Comparison of ENCODE assay signal across 30 cellular contexts in genomic region chr20:9236408-9236912, GRCh38.
"Had no signal": no experiment of that assay in that cellular context is flagged by ENCODE, and none has a peak within 500 bp of the region (broad histone marks: within the 10 kb centered on the region; RNA-seq: fewer than 3 reads in every experiment).

No MANE protein-coding gene starts in this region.

- H3K27me3 Mint-ChIP-seq: activated CD4-positive, alpha-beta memory T cell treated with anti-CD3 and anti-CD28 coated beads for 36 hours; activated CD4-positive, alpha-beta T cell treated with anti-CD3 and anti-CD28 coated beads, Interleukin-2, amount 10 ng/mL, durations not matched to agents 24 days and 14 days; activated naive CD8-positive, alpha-beta T cell treated with anti-CD3 and anti-CD28 coated beads, Interleukin-2, amount 50 U/mL, for 24 hours; T-helper 17 cell had no signal

- H3K27me3 ChIP-seq: brain microvascular endothelial cell, cardiac muscle cell, SJCRH30 had no signal

- H3K27ac ChIP-seq: brain microvascular endothelial cell, cardiac muscle cell, SJCRH30 had no signal

- H3K27ac Mint-ChIP-seq: activated CD4-positive, alpha-beta memory T cell treated with anti-CD3 and anti-CD28 coated beads for 36 hours; activated CD4-positive, alpha-beta T cell treated with anti-CD3 and anti-CD28 coated beads, Interleukin-2, amount 10 ng/mL, durations not matched to agents 24 days and 14 days; activated naive CD4-positive, alpha-beta T cell treated with anti-CD3 and anti-CD28 coated beads, Interleukin-2, amount 50 U/mL, for 72 hours; activated naive CD8-positive, alpha-beta T cell treated with anti-CD3 and anti-CD28 coated beads, Interleukin-2, amount 50 U/mL, for 24 hours; T-helper 17 cell; WTC11 had no signal

- H3K36me3 ChIP-seq: brain microvascular endothelial cell, cardiac muscle cell, SJCRH30 had no signal

- DNase-seq: activated CD4-positive, alpha-beta memory T cell treated with anti-CD3 and anti-CD28 coated beads for 36 hours; activated CD4-positive, alpha-beta T cell treated with anti-CD3 and anti-CD28 coated beads, Interleukin-2, amount 10 ng/mL, durations not matched to agents 24 days and 14 days; activated CD4-positive, CD25-positive, alpha-beta regulatory T cell treated with anti-CD3 and anti-CD28 coated beads, Interleukin-2, amount 50 U/mL, for 72 hours; activated CD8-positive, alpha-beta memory T cell treated with anti-CD3 and anti-CD28 coated beads for 24 hours; activated effector memory CD4-positive, alpha-beta T cell treated with anti-CD3 and anti-CD28 coated beads, Interleukin-2, amount 50 U/mL, for 16 hours; activated naive CD4-positive, alpha-beta T cell treated with Interleukin-2 at 50 U/mL for 16 hours; activated naive CD8-positive, alpha-beta T cell treated with anti-CD3 and anti-CD28 coated beads, Interleukin-2, amount 50 U/mL, for 24 hours; activated T-cell treated with anti-CD3 and anti-CD28 coated beads, Interleukin-2, amount 50 U/mL, for 4 hours; amygdala; brain microvascular endothelial cell; Karpas-422; MM.1S; NCI-H1105; NCI-H1436; NCI-H1694 treated with DMSO at 0.1 percent for 48 hours; NCI-H2029 treated with DMSO at 0.1 percent for 48 hours; NCI-H2227 treated with DMSO at 0.1 percent for 48 hours; NCI-H510A; NCI-H82; OCI-M1; Right ventricle myocardium superior; RPMI8226; SJCRH30; T-helper 17 cell; T-helper 9 cell had no signal

- H3K4me1 ChIP-seq: SJCRH30 had no signal

- H3K4me1 Mint-ChIP-seq: activated CD4-positive, alpha-beta T cell treated with anti-CD3 and anti-CD28 coated beads, Interleukin-2, amount 10 ng/mL, durations not matched to agents 24 days and 14 days; activated naive CD8-positive, alpha-beta T cell treated with anti-CD3 and anti-CD28 coated beads, Interleukin-2, amount 50 U/mL, for 24 hours; T-helper 17 cell had no signal

- H3K9me3 ChIP-seq: SJCRH30 had no signal

- ATAC-seq: activated naive CD4-positive, alpha-beta T cell treated with anti-CD3 and anti-CD28 coated beads, Interleukin-2, amount 50 U/mL, for 72 hours; activated naive CD8-positive, alpha-beta T cell treated with anti-CD3 and anti-CD28 coated beads, Interleukin-2, amount 50 U/mL, for 24 hours; activated T-cell treated with anti-CD3 and anti-CD28 coated beads, Interleukin-2, amount 50 U/mL, for 4 hours; K562; Panc1; T-helper 17 cell; WTC11 had no signal

- H3K4me3 ChIP-seq: cardiac muscle cell, K562, SJCRH30 had no signal

- H3K4me3 Mint-ChIP-seq: activated CD4-positive, alpha-beta memory T cell treated with anti-CD3 and anti-CD28 coated beads for 36 hours; activated CD4-positive, alpha-beta T cell treated with anti-CD3 and anti-CD28 coated beads, Interleukin-2, amount 10 ng/mL, durations not matched to agents 24 days and 14 days; activated naive CD8-positive, alpha-beta T cell treated with anti-CD3 and anti-CD28 coated beads, Interleukin-2, amount 50 U/mL, for 24 hours; activated T-cell treated with anti-CD3 and anti-CD28 coated beads, Interleukin-2, amount 50 U/mL, for 4 hours; T-helper 17 cell; WTC11 had no signal

- H3K9me3 Mint-ChIP-seq: activated CD4-positive, alpha-beta memory T cell treated with anti-CD3 and anti-CD28 coated beads for 36 hours; activated CD4-positive, alpha-beta T cell treated with anti-CD3 and anti-CD28 coated beads, Interleukin-2, amount 10 ng/mL, durations not matched to agents 24 days and 14 days; activated naive CD8-positive, alpha-beta T cell treated with anti-CD3 and anti-CD28 coated beads, Interleukin-2, amount 50 U/mL, for 24 hours; activated T-cell treated with anti-CD3 and anti-CD28 coated beads, Interleukin-2, amount 50 U/mL, for 4 hours had no signal

- H3K36me3 Mint-ChIP-seq: activated CD4-positive, alpha-beta memory T cell treated with anti-CD3 and anti-CD28 coated beads for 36 hours; activated naive CD4-positive, alpha-beta T cell treated with anti-CD3 and anti-CD28 coated beads, Interleukin-2, amount 50 U/mL, for 72 hours had no signal
